ENCODE assay signal across 24 cellular contexts in genomic region chr15:91072162-91072561, GRCh38. TPM values are rescaled to one million over a fixed set of nuclear protein-coding genes. Genes with fewer than 3 reads are reported as not detected.
"Had no signal": no experiment of that assay in that cellular context is flagged by ENCODE, and none has a peak within 500 bp of the region (broad histone marks: within the 10 kb centered on the region; RNA-seq: fewer than 3 reads in every experiment).

No MANE protein-coding gene starts in this region.

- ATAC-seq: activated CD4-positive, CD25-positive, alpha-beta regulatory T cell treated with anti-CD3 and anti-CD28 coated beads, Interleukin-2, amount 50 U/mL, for 24 hours; activated CD8-positive, alpha-beta T cell treated with anti-CD3 and anti-CD28 coated beads, Interleukin-2, amount 10 ng/mL, durations not matched to agents 7 days and 5 days; Panc1; Right ventricle myocardium inferior had no signal

- H3K4me1 Mint-ChIP-seq: activated naive CD4-positive, alpha-beta T cell treated with anti-CD3 and anti-CD28 coated beads, Interleukin-2, amount 50 U/mL, for 24 hours had no signal

- H3K4me3 ChIP-seq: breast epithelium, colonic mucosa had no signal

- H3K27ac Mint-ChIP-seq: activated CD8-positive, alpha-beta T cell treated with anti-CD3 and anti-CD28 coated beads, Interleukin-2, amount 10 ng/mL, durations not matched to agents 7 days and 5 days; activated naive CD4-positive, alpha-beta T cell treated with anti-CD3 and anti-CD28 coated beads, Interleukin-2, amount 50 U/mL, for 24 hours had no signal

- DNase-seq: activated CD4-positive, alpha-beta T cell treated with anti-CD3 and anti-CD28 coated beads for 4 hours; activated CD8-positive, alpha-beta memory T cell treated with anti-CD3 and anti-CD28 coated beads, Interleukin-2, amount 50 U/mL, for 48 hours; activated CD8-positive, alpha-beta T cell treated with anti-CD3 and anti-CD28 coated beads, Interleukin-2, amount 10 ng/mL, durations not matched to agents 7 days and 5 days; activated effector memory CD4-positive, alpha-beta T cell treated with Interleukin-2 at 50 U/mL for 16 hours; activated naive CD4-positive, alpha-beta T cell; activated T-cell treated with anti-CD3 and anti-CD28 coated beads, Interleukin-2, amount 50 U/mL, for 1 hour; aorta; caudate nucleus; colonic mucosa; dermis blood vessel endothelial cell; NCI-H1092; NCI-H1417 treated with DMSO at 0.1 percent for 48 hours; NCI-H1694 treated with DMSO at 0.1 percent for 48 hours; NCI-H2029 treated with DMSO at 0.1 percent for 48 hours; NCI-H510A treated with DMSO at 0.1 percent for 48 hours; NK-92 treated with Interleukin-12 subunit alpha and Interleukin-12 subunit beta, amount 100 ng/mL, for 24 hours; RPMI8226; SK-N-SH; T-helper 1 cell had no signal

- H3K36me3 ChIP-seq: breast epithelium, colonic mucosa had no signal

- H3K4me3 Mint-ChIP-seq: activated CD8-positive, alpha-beta T cell treated with anti-CD3 and anti-CD28 coated beads, Interleukin-2, amount 10 ng/mL, durations not matched to agents 7 days and 5 days; activated naive CD4-positive, alpha-beta T cell treated with anti-CD3 and anti-CD28 coated beads, Interleukin-2, amount 50 U/mL, for 24 hours had no signal

- H3K4me1 ChIP-seq: breast epithelium, colonic mucosa had no signal

- H3K36me3 Mint-ChIP-seq: activated naive CD4-positive, alpha-beta T cell treated with anti-CD3 and anti-CD28 coated beads, Interleukin-2, amount 50 U/mL, for 24 hours had no signal

- H3K27me3 ChIP-seq: colonic mucosa had no signal

- H3K27ac ChIP-seq: breast epithelium, colonic mucosa had no signal

- H3K9me3 ChIP-seq: breast epithelium, colonic mucosa, SK-N-SH had no signal

- H3K9me3 Mint-ChIP-seq: activated naive CD4-positive, alpha-beta T cell treated with anti-CD3 and anti-CD28 coated beads, Interleukin-2, amount 50 U/mL, for 24 hours had no signal

RNA-seq across cellular contexts. Expression of gene SV2B, which starts 27.9 kb away (rescaled TPM):
- total RNA-seq: activated CD8-positive, alpha-beta T cell treated with anti-CD3 and anti-CD28 coated beads, Interleukin-2, amount 10 ng/mL, durations not matched to agents 7 days and 5 days had no signal
- polyA plus RNA-seq: aorta, SK-N-SH had no signal
